In genomic region chr9:89999176-89999533, GRCh38 we compare ENCODE assay signal across 8 cellular contexts.
DNase-seq lines count a peak whose midpoint lies in the region; ATAC-seq and TF ChIP-seq lines count a peak whose summit lies in the region.

No MANE protein-coding gene starts in this region.

- H3K4me1 ChIP-seq in BLaER1 treated with 17β-estradiol and CSF1 and Interleukin-3, amounts not matched to agents 10 nM and 100 nM, result peaks cover 35 to 64% (median 60%) of the 10 kb centered on the region in 10 experiments
- peaks cover 9% of the 10 kb centered on the region; the same call in 1 of the 2 replicates for H3K4me1 ChIP-seq in MM.1S (ENCODE audit: low read length)

- peaks cover 27% of the 10 kb centered on the region for H3K4me1 Mint-ChIP-seq in central memory CD8-positive, alpha-beta T cell
- H3K4me1 Mint-ChIP-seq in naive thymus-derived CD8-positive, alpha-beta T cell, result peaks cover 20 to 31% (median 29%) of the 10 kb centered on the region in 4 donors

- H3K36me3 Mint-ChIP-seq in central memory CD8-positive, alpha-beta T cell (ENCODE audit: insufficient read depth), result no peaks in the 10 kb centered on the region
- H3K36me3 Mint-ChIP-seq in naive thymus-derived CD8-positive, alpha-beta T cell, result no peaks in the 10 kb centered on the region

- H3K27me3 ChIP-seq in BLaER1 treated with 17β-estradiol and CSF1 and Interleukin-3, amounts not matched to agents 10 nM and 100 nM, result no peaks in the 10 kb centered on the region
- H3K27me3 ChIP-seq in MM.1S (replicated peaks; ENCODE audit: insufficient read depth, low read length), result peaks cover 33% of the 10 kb centered on the region

- CTCF ChIA-PET in HEK293T (lab: Yijun Ruan, JAX), result no interaction called here

- TF ChIP-seq CTCF in MM.1S (IDR thresholded peaks at IDR 0.05; ENCODE audit: low read length), result no peak

- H3K36me3 ChIP-seq in BLaER1 treated with 17β-estradiol and CSF1 and Interleukin-3, amounts not matched to agents 10 nM and 100 nM, result no peaks in the 10 kb centered on the region
- no peaks in the 10 kb centered on the region for H3K36me3 ChIP-seq in MM.1S (replicated peaks; ENCODE audit: insufficient read depth, low read length)

- no peak for ATAC-seq in central memory CD8-positive, alpha-beta T cell (replicated peaks; ENCODE audit: extremely low read depth, poor library complexity, severe bottlenecking)
- ATAC-seq in naive thymus-derived CD8-positive, alpha-beta T cell, result peak in 1 of 2 donors; percentile 27
- no peak for ATAC-seq in GM19035 (IDR thresholded peaks at IDR 0.05; ENCODE audit: unreplicated experiment)

- no peak for DNase-seq in MM.1S
- DNase-seq in central memory CD8-positive, alpha-beta T cell (ENCODE audit: low spot score in 2 of 2), result no peak
- DNase-seq in naive thymus-derived CD8-positive, alpha-beta T cell, result peak in 2 of 10 donors; percentile 5 to 9
- no peak for DNase-seq in nucleus accumbens (lab: John Stamatoyannopoulos, UW)
- DNase-seq in substantia nigra (lab: John Stamatoyannopoulos, UW), result no peak
- DNase-seq in HEK293T (ENCODE audit: extremely low spot score), result no peak

- POLR2A ChIA-PET in naive thymus-derived CD8-positive, alpha-beta T cell (lab: Charles Lee), result no interaction called here
- POLR2A ChIA-PET in HEK293T (lab: Yijun Ruan, JAX), result no interaction called here

- peaks cover 11% of the 10 kb centered on the region; the same call in 1 of the 2 replicates for H3F3A ChIP-seq in MM.1S (ENCODE audit: insufficient read depth, low read length)

- no peak overlapping the region for H2AFZ ChIP-seq in MM.1S (ENCODE audit: low read length)

- peak overlapping the region; percentile 52 to 77 (median 69); a peak in 21 of 22 replicates for H3K9ac ChIP-seq in BLaER1 treated with 17β-estradiol and CSF1 and Interleukin-3, amounts not matched to agents 10 nM and 100 nM
- no peak overlapping the region for H3K9ac ChIP-seq in MM.1S (ENCODE audit: low read length)

- H4K20me1 ChIP-seq in BLaER1 treated with 17β-estradiol and CSF1 and Interleukin-3, amounts not matched to agents 10 nM and 100 nM, result no peaks in the 10 kb centered on the region
- no peaks in the 10 kb centered on the region for H4K20me1 ChIP-seq in MM.1S (ENCODE audit: insufficient read depth, low read length)

- no peaks in the 10 kb centered on the region for H3K9me3 ChIP-seq in BLaER1 treated with 17β-estradiol and CSF1 and Interleukin-3, amounts not matched to agents 10 nM and 100 nM (replicated peaks in 1 of 11)
- H3K9me3 ChIP-seq in MM.1S (replicated peaks; ENCODE audit: insufficient read depth, low read length), result no peaks in the 10 kb centered on the region

- H3K27ac ChIP-seq in BLaER1 treated with 17β-estradiol and CSF1 and Interleukin-3, amounts not matched to agents 10 nM and 100 nM, result peak overlapping the region; percentile 31 to 83 (median 71); a peak in 21 of 22 replicates
- H3K27ac ChIP-seq in MM.1S (ENCODE audit: low read length) (no peak overlapping the region), substantia nigra (ENCODE audit: low read depth, low read length, poor library complexity, severe bottlenecking) (no peak overlapping the region)

- no peaks in the 10 kb centered on the region for H3K79me2 ChIP-seq in MM.1S (ENCODE audit: low read length)

- H3K4me2 ChIP-seq in BLaER1 treated with 17β-estradiol and CSF1 and Interleukin-3, amounts not matched to agents 10 nM and 100 nM, result peak overlapping the region; percentile 74 to 95 (median 89)
- H3K4me2 ChIP-seq in MM.1S (ENCODE audit: low read depth, low read length), result peak overlapping the region; percentile 73

- no peaks in the 10 kb centered on the region for H3K9me3 Mint-ChIP-seq in central memory CD8-positive, alpha-beta T cell
- no peaks in the 10 kb centered on the region for H3K9me3 Mint-ChIP-seq in naive thymus-derived CD8-positive, alpha-beta T cell

- H3K4me3 ChIP-seq in BLaER1 treated with 17β-estradiol and CSF1 and Interleukin-3, amounts not matched to agents 10 nM and 100 nM, result peak overlapping the region in 6 of 10 experiments; percentile 42 to 67 (median 53); a peak in 7 of 20 replicates
- peak overlapping the region; percentile 53 for H3K4me3 ChIP-seq in MM.1S (ENCODE audit: low read length)

- H3K27me3 Mint-ChIP-seq in central memory CD8-positive, alpha-beta T cell, result no peaks in the 10 kb centered on the region
- H3K27me3 Mint-ChIP-seq in naive thymus-derived CD8-positive, alpha-beta T cell, result no peaks in the 10 kb centered on the region

- no peaks in the 10 kb centered on the region for H3K9me2 ChIP-seq in MM.1S (replicated peaks; ENCODE audit: insufficient read depth, low read length)

- H3K4me3 Mint-ChIP-seq in central memory CD8-positive, alpha-beta T cell, result peak overlapping the region; percentile 57
- H3K4me3 Mint-ChIP-seq in naive thymus-derived CD8-positive, alpha-beta T cell, result peak overlapping the region; percentile 65 to 79 (median 77)

- peak overlapping the region; percentile 57 for H3K27ac Mint-ChIP-seq in central memory CD8-positive, alpha-beta T cell (ENCODE audit: low read depth)
- peak overlapping the region; percentile 76 to 89 (median 86) for H3K27ac Mint-ChIP-seq in naive thymus-derived CD8-positive, alpha-beta T cell

TF ChIP-seq in HEK293T, 16 proteins besides CTCF, POLR2A, EP300 and RAD21:
- no peak for TF ChIP-seq FOXA1 (IDR thresholded peaks at IDR 0.05)
- no peak for TF ChIP-seq FOXK2 (IDR thresholded peaks at IDR 0.05)
- TF ChIP-seq ZNF384 (IDR thresholded peaks at IDR 0.05), result no peak
- TF ChIP-seq HDGF (IDR thresholded peaks at IDR 0.05; ENCODE audit: borderline replicate concordance), result no peak
- TF ChIP-seq L3MBTL2 (conservative IDR thresholded peaks at IDR 0.05), result no peak
- TF ChIP-seq FOXM1 (IDR thresholded peaks at IDR 0.05; ENCODE audit: borderline replicate concordance), result no peak
- TF ChIP-seq LEF1 (IDR thresholded peaks at IDR 0.05; ENCODE audit: borderline replicate concordance), result no peak
- TF ChIP-seq PKNOX1 (IDR thresholded peaks at IDR 0.05), result no peak
- no peak for TF ChIP-seq NFRKB (IDR thresholded peaks at IDR 0.05)
- TF ChIP-seq TARDBP (IDR thresholded peaks at IDR 0.05), result no peak

Comparison
In these comparisons a context has a peak if more than half of its experiments do, and no peak if none do; other contexts are left out.
1. H3K27ac ChIP-seq: peak in BLaER1 treated with 17β-estradiol and CSF1 and Interleukin-3, amounts not matched to agents 10 nM and 100 nM (11 of 11); none in MM.1S (single experiment) and substantia nigra (single experiment).